Comparison of ENCODE assay signal across 1 cellular context in the genomic region with DNA sequence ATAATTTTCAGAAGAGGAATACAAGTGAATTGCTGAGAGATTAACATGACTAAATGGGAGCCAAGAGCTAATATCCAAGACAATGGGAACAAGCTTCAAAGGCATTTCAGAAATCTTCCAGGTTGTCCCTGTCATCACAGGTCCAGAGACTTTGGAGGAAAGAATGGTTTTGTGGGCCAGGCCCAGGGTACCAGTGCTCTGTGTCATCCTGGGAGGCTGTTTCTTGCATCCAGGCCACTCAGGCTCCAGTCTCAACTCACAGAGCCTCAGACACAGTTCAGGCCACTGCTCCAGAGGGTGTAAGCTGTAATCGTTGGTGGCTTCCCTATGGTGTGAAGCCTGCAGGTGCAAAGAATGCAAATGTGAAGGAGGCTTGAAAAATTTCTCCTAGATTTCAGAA.
TF ChIP-seq lines count a peak whose summit lies in the region.

No MANE protein-coding gene starts in this region.

TF ChIP-seq in WTC11, 78 proteins besides CTCF, POLR2A, EP300 and RAD21 (continued from another document):
- TF ChIP-seq, protein P1, sequence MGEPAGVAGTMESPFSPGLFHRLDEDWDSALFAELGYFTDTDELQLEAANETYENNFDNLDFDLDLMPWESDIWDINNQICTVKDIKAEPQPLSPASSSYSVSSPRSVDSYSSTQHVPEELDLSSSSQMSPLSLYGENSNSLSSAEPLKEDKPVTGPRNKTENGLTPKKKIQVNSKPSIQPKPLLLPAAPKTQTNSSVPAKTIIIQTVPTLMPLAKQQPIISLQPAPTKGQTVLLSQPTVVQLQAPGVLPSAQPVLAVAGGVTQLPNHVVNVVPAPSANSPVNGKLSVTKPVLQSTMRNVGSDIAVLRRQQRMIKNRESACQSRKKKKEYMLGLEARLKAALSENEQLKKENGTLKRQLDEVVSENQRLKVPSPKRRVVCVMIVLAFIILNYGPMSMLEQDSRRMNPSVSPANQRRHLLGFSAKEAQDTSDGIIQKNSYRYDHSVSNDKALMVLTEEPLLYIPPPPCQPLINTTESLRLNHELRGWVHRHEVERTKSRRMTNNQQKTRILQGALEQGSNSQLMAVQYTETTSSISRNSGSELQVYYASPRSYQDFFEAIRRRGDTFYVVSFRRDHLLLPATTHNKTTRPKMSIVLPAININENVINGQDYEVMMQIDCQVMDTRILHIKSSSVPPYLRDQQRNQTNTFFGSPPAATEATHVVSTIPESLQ (CRISPR knock-in tag; IDR thresholded peaks at IDR 0.05), result no peak
- no peak for TF ChIP-seq RORB (CRISPR knock-in tag; IDR thresholded peaks at IDR 0.05)
- TF ChIP-seq, protein P2, sequence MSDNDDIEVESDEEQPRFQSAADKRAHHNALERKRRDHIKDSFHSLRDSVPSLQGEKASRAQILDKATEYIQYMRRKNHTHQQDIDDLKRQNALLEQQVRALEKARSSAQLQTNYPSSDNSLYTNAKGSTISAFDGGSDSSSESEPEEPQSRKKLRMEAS (CRISPR knock-in tag; IDR thresholded peaks at IDR 0.05), result no peak
- TF ChIP-seq, protein P3, sequence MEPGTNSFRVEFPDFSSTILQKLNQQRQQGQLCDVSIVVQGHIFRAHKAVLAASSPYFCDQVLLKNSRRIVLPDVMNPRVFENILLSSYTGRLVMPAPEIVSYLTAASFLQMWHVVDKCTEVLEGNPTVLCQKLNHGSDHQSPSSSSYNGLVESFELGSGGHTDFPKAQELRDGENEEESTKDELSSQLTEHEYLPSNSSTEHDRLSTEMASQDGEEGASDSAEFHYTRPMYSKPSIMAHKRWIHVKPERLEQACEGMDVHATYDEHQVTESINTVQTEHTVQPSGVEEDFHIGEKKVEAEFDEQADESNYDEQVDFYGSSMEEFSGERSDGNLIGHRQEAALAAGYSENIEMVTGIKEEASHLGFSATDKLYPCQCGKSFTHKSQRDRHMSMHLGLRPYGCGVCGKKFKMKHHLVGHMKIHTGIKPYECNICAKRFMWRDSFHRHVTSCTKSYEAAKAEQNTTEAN (CRISPR knock-in tag; IDR thresholded peaks at IDR 0.05), result no peak
- TF ChIP-seq CREB1 (CRISPR knock-in tag; IDR thresholded peaks at IDR 0.05), result no peak
- no peak for TF ChIP-seq HMGA2 (CRISPR knock-in tag; IDR thresholded peaks at IDR 0.05)
- TF ChIP-seq RELA (CRISPR knock-in tag; IDR thresholded peaks at IDR 0.05; ENCODE audit: borderline replicate concordance), result no peak
- TF ChIP-seq ETV6 (CRISPR knock-in tag; IDR thresholded peaks at IDR 0.05), result no peak
- TF ChIP-seq, protein P4, sequence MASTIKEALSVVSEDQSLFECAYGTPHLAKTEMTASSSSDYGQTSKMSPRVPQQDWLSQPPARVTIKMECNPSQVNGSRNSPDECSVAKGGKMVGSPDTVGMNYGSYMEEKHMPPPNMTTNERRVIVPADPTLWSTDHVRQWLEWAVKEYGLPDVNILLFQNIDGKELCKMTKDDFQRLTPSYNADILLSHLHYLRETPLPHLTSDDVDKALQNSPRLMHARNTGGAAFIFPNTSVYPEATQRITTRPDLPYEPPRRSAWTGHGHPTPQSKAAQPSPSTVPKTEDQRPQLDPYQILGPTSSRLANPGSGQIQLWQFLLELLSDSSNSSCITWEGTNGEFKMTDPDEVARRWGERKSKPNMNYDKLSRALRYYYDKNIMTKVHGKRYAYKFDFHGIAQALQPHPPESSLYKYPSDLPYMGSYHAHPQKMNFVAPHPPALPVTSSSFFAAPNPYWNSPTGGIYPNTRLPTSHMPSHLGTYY (CRISPR knock-in tag; IDR thresholded peaks at IDR 0.05), result no peak
- TF ChIP-seq ZNF138 (CRISPR knock-in tag; conservative IDR thresholded peaks at IDR 0.05), result no peak
- TF ChIP-seq NFYB (CRISPR knock-in tag; conservative IDR thresholded peaks at IDR 0.05; ENCODE audit: low read depth), result no peak
- TF ChIP-seq JAZF1 (CRISPR knock-in tag; IDR thresholded peaks at IDR 0.05), result no peak
- TF ChIP-seq GTF2I (CRISPR knock-in tag; conservative IDR thresholded peaks at IDR 0.05), result no peak
- TF ChIP-seq EMX1 (CRISPR knock-in tag; IDR thresholded peaks at IDR 0.05), result no peak
